In the genomic region with DNA sequence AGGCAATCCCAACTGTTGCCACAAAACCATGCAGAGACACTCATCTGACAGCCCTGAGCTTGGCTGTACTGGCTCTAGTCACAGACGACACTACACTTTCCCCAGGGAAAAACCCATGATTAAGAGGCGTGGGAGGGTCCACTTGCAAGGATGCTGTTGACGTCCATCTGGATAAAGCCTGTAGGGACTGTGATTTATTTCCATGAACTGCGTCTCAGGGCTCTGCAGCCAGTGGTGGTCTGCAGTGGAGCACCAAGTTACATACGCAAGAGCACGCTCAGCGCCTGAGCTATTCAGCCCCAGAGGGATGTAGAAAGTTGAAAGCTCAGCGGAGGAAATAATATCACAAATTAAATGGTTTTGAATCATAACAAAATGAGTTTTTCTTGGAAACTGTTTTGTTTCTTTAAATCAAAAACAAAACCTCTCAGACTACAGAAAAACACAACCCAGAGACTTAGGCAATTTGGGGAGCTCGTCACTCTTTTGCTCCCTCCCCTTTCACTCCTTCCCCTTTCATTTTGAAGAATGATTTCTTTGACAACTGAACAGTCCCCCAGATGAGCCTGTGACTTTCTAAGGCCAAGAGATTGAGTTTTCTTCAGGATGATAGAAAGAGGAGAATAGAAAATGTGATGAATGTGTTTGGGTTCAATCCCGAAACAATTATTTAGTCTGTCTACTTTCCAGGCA, we compare ENCODE assay signal across 23 cellular contexts.
A peak's percentile ranks its signal among the peaks of the same experiment; 100 is the strongest.
DNase-seq lines count a peak whose midpoint lies in the region; ATAC-seq and TF ChIP-seq lines count a peak whose summit lies in the region.
"Had no signal": no experiment of that assay in that cellular context is flagged by ENCODE, and none has a peak within 500 bp of the region (broad histone marks: within the 10 kb centered on the region; RNA-seq: fewer than 3 reads in every experiment).

No MANE protein-coding gene starts in this region.

- ATAC-seq in HG03432 (IDR thresholded peaks at IDR 0.05; ENCODE audit: unreplicated experiment) (no peak), HG03442 (IDR thresholded peaks at IDR 0.05; ENCODE audit: unreplicated experiment) (no peak)
- ATAC-seq: activated CD4-positive, CD25-positive, alpha-beta regulatory T cell treated with anti-CD3 and anti-CD28 coated beads, Interleukin-2, amount 50 U/mL, for 24 hours; GM12878; stimulated activated naive CD8-positive, alpha-beta T cell treated with anti-CD3 and anti-CD28 coated beads, Interleukin-15, amount 100 ng/mL, for 72 hours had no signal

- no peak for TF ChIP-seq CTCF in adrenal gland (IDR thresholded peaks at IDR 0.05)
- no peak for TF ChIP-seq CTCF in fibroblast of mammary gland (conservative IDR thresholded peaks at IDR 0.05; ENCODE audit: control insufficient read depth, insufficient read depth, low read depth, low read length)

- no peaks in the 10 kb centered on the region for H3K4me1 ChIP-seq in adrenal gland (replicated peaks in 1 of 2)

- H3K27me3 ChIP-seq in adrenal gland = no peaks in the 10 kb centered on the region

- DNase-seq in adrenal gland (peak in 6 of 7 donors; percentile 21 to 76 (median 32)), fibroblast of mammary gland (ENCODE audit: low read depth) (peak; percentile 82), kidney glomerular epithelial cell (lab: John Stamatoyannopoulos, UW) (peak; percentile 12), stromal cell of bone marrow (ENCODE audit: low read depth) (peak; percentile 61), caudate nucleus (lab: John Stamatoyannopoulos, UW) (no peak), erythroblast (lab: John Stamatoyannopoulos, UW) (no peak)
- DNase-seq: activated gamma-delta T cell treated with Interleukin-2 at 50 U/mL for 16 hours; activated T-cell treated with anti-CD3 and anti-CD28 coated beads, Interleukin-2, amount 50 U/mL, for 1 hour; AML-193; amniotic stem cell; DMS79; HCEC 1CT; MV-4-11; NCI-H1694; NCI-H2171 treated with DMSO at 0.1 percent for 48 hours; NCI-H526 treated with DMSO at 0.1 percent for 48 hours; stimulated activated naive CD8-positive, alpha-beta T cell treated with anti-CD3 and anti-CD28 coated beads, Interleukin-15, amount 100 ng/mL, for 72 hours; T1000 had no signal

- no peaks in the 10 kb centered on the region for H3K36me3 ChIP-seq in adrenal gland (replicated peaks in 1 of 2)

- H3K27ac ChIP-seq in adrenal gland = peak overlapping the region in 2 of 5 donors; percentile 58 to 73
- H3K27ac ChIP-seq in caudate nucleus (ENCODE audit: low read depth, low read length) = no peak overlapping the region
- H3K27ac ChIP-seq: epithelial cell of prostate had no signal

- H3K9me3 ChIP-seq in adrenal gland (replicated peaks in 1 of 3) = no peaks in the 10 kb centered on the region

- WGBS in adrenal gland, 4 donors = 43 to 55% (median 47%) methylated on average over 10 of the region's 10 CpGs

- H3K4me3 ChIP-seq in adrenal gland (no peak overlapping the region), fibroblast of mammary gland (ENCODE audit: control insufficient read depth, low read depth, low read length) (no peak overlapping the region)
- H3K4me3 ChIP-seq: GM12878 had no signal

- intact Hi-C loops in adrenal gland (cut with DNase I) = no loop called here

- no peak for TF ChIP-seq POLR2A in adrenal gland (IDR thresholded peaks at IDR 0.05)
- TF ChIP-seq POLR2A in erythroblast (IDR thresholded peaks at IDR 0.05; ENCODE audit: low read length) = no peak

Comparison
In these comparisons a context has a peak if more than half of its experiments do, and no peak if none do; other contexts are left out.
1. DNase-seq: peak in adrenal gland (6 of 7), fibroblast of mammary gland (single experiment), kidney glomerular epithelial cell (single experiment) and stromal cell of bone marrow (single experiment); none in caudate nucleus (0 of 61) and erythroblast (0 of 2).